21 cellular contexts compared by ENCODE assay signal in the genomic region with DNA sequence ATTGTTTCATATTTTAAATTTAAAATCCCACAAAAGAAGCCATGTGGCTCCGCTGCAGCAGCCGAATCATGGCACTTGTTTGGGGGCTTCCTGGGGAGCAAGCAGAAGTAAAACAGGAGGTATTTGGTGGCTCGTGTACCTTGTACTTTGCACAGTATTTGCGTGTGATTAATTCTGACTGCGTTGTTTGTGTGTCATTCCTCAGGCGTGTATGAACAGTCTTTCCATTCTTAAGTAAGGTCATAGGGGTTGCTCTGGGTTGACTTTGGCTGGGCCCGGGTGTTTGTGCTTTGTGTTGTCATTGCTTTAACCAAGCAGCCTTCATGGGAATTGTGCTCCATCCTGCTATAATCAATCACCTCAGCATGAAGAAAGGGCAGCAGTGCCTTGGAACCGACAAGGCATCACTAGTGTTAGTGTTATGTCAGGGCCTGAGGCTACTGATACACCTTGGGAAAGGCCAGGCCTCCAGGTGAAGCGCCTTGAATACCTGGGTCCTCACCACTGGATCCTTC.
"Had no signal": no experiment of that assay in that cellular context is flagged by ENCODE, and none has a peak within 500 bp of the region (broad histone marks: within the 10 kb centered on the region; RNA-seq: fewer than 3 reads in every experiment).

No MANE protein-coding gene starts in this region.

- H3K27ac ChIP-seq: brain microvascular endothelial cell, epithelial cell of prostate, gastroesophageal sphincter, heart right ventricle, neural progenitor cell, ovary, tibial nerve had no signal

- ATAC-seq: effector memory CD8-positive, alpha-beta T cell; gastroesophageal sphincter; heart right ventricle; left colon; stimulated activated memory B cell treated with anti-CD40 and anti-IgM and Interleukin-4, amounts not matched to agents 10 μg/mL and 1 μg/mL and 100 μg/mL, for 72 hours; WTC11 had no signal

- H3K4me1 Mint-ChIP-seq: activated CD4-positive, alpha-beta memory T cell treated with anti-CD3 and anti-CD28 coated beads, Interleukin-2, amount 10 ng/mL, durations not matched to agents 7 days and 5 days; naive B cell; neural progenitor cell; stimulated activated memory B cell treated with anti-CD40 and anti-IgM and Interleukin-4, amounts not matched to agents 10 μg/mL and 1 μg/mL and 100 μg/mL, for 72 hours had no signal

- DNase-seq: activated CD4-positive, alpha-beta memory T cell treated with anti-CD3 and anti-CD28 coated beads, Interleukin-2, amount 10 ng/mL, durations not matched to agents 7 days and 5 days; activated CD4-positive, alpha-beta T cell treated with anti-CD3 and anti-CD28 coated beads for 4 hours; activated gamma-delta T cell; activated T-cell treated with anti-CD3 and anti-CD28 coated beads, Interleukin-2, amount 50 U/mL, for 48 hours; amniotic stem cell; brain microvascular endothelial cell; cerebellar nuclear complex; effector memory CD8-positive, alpha-beta T cell; heart right ventricle; left colon; naive B cell; ovary; stimulated activated CD4-positive, alpha-beta T cell treated with anti-CD3 and anti-CD28 coated beads, Interleukin-2, amount 100 ng/mL, for 48 hours; T-helper 2 cell had no signal

- H3K27me3 ChIP-seq: brain microvascular endothelial cell, gastroesophageal sphincter, heart right ventricle, neural progenitor cell, ovary, tibial nerve had no signal

- H3K27ac Mint-ChIP-seq: activated CD4-positive, alpha-beta memory T cell treated with anti-CD3 and anti-CD28 coated beads, Interleukin-2, amount 10 ng/mL, durations not matched to agents 7 days and 5 days; activated naive CD8-positive, alpha-beta T cell; effector memory CD8-positive, alpha-beta T cell; naive B cell; neural progenitor cell; stimulated activated memory B cell treated with anti-CD40 and anti-IgM and Interleukin-4, amounts not matched to agents 10 μg/mL and 1 μg/mL and 100 μg/mL, for 72 hours; WTC11 had no signal

- H3K4me3 Mint-ChIP-seq: activated CD4-positive, alpha-beta memory T cell treated with anti-CD3 and anti-CD28 coated beads, Interleukin-2, amount 10 ng/mL, durations not matched to agents 7 days and 5 days; activated naive CD8-positive, alpha-beta T cell; effector memory CD8-positive, alpha-beta T cell; naive B cell; neural progenitor cell; stimulated activated memory B cell treated with anti-CD40 and anti-IgM and Interleukin-4, amounts not matched to agents 10 μg/mL and 1 μg/mL and 100 μg/mL, for 72 hours; WTC11 had no signal

- H3K4me1 ChIP-seq: gastroesophageal sphincter, heart right ventricle, neural progenitor cell, tibial nerve had no signal

- H3K9me3 Mint-ChIP-seq: activated CD4-positive, alpha-beta memory T cell treated with anti-CD3 and anti-CD28 coated beads, Interleukin-2, amount 10 ng/mL, durations not matched to agents 7 days and 5 days; effector memory CD8-positive, alpha-beta T cell; neural progenitor cell; stimulated activated memory B cell treated with anti-CD40 and anti-IgM and Interleukin-4, amounts not matched to agents 10 μg/mL and 1 μg/mL and 100 μg/mL, for 72 hours; WTC11 had no signal

- H3K36me3 Mint-ChIP-seq: activated naive CD8-positive, alpha-beta T cell; naive B cell; stimulated activated memory B cell treated with anti-CD40 and anti-IgM and Interleukin-4, amounts not matched to agents 10 μg/mL and 1 μg/mL and 100 μg/mL, for 72 hours had no signal
